In the genomic region with DNA sequence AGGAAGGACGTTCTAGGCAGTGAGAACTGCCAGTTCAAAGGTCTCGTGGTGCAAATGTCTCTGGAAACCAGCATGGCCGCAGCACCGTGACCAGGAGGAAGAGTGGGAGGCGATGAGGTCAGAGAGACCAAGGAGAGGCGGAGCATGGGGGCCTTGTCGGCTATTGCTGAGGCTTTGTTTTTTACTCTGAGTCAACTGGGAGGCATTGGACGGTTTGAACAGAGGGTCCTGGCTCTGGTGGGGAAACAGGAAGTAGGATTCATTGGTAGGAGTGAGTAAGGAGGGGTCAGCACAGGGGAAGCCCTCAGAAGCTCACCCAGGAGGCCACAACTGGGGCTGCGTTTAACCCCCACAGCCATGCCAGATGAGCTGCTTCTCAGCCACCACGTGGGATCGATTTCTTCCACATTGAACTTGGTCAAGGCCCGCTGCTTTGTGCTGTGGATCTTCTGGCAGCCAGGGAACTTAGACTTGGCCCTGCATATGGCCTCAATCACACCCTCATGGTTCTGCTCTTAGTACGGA, we compare ENCODE assay signal across 20 cellular contexts. TPM values are rescaled to one million over a fixed set of nuclear protein-coding genes. Genes with fewer than 3 reads are reported as not detected.
DNase-seq lines count a peak whose midpoint lies in the region; ATAC-seq and TF ChIP-seq lines count a peak whose summit lies in the region.
"Had no signal": no experiment of that assay in that cellular context is flagged by ENCODE, and none has a peak within 500 bp of the region (broad histone marks: within the 10 kb centered on the region; RNA-seq: fewer than 3 reads in every experiment).

No MANE protein-coding gene starts in this region.

- H3K4me3 ChIP-seq in choroid plexus epithelial cell (ENCODE audit: low read depth, low read length) (no peak overlapping the region), mesodermal cell (ENCODE audit: extremely low read depth, insufficient read depth, low read length, poor library complexity, severe bottlenecking) (no peak overlapping the region), OCI-LY7 (ENCODE audit: low read depth, low read length, poor library complexity, severe bottlenecking) (no peak overlapping the region)
- H3K4me3 ChIP-seq: breast epithelium, dorsolateral prefrontal cortex, spleen, thoracic aorta had no signal

- H3K14ac ChIP-seq in H9 (ENCODE audit: insufficient read depth, low read length) = no peak overlapping the region; the same call in 1 of the 2 replicates

- intact Hi-C loops in OCI-LY7 (cut with micrococcal nuclease; ENCODE audit: unreplicated experiment) = no loop called here

- no peaks in the 10 kb centered on the region for H3K9me3 Mint-ChIP-seq in H9
- no peaks in the 10 kb centered on the region for H3K9me3 Mint-ChIP-seq in activated T-cell treated with anti-CD3 and anti-CD28 coated beads, Interleukin-2, amount 50 U/mL, for 72 hours

- H3K4me2 ChIP-seq in H9 (ENCODE audit: insufficient read depth, insufficient read length, low read length) (no peak overlapping the region), OCI-LY7 (ENCODE audit: low read length) (no peak overlapping the region)

- POLR2A ChIA-PET in OCI-LY7 (lab: Charles Lee) = interaction anchor here (0.6 kb wide), 2 partner anchors 20 to 33 kb away, joined by 3 to 4 read pairs; no protein-coding TSS in a partner anchor

- no peak overlapping the region for H3K4ac ChIP-seq in H9 (ENCODE audit: low read depth, low read length)

- no CpG with 5 or more reads among the region's 13 CpGs for WGBS in H9 (ENCODE audit: extremely low coverage, insufficient read length, low lambda C conversion rate)
- WGBS in mesodermal cell (ENCODE audit: insufficient coverage in 2 of 2), 2 experiments = 89 to 95% methylated on average over 12 to 13 of the region's 13 CpGs

- H2BK15ac ChIP-seq in H9 (ENCODE audit: low read depth, low read length) = no peak overlapping the region

- H4K91ac ChIP-seq in H9 (ENCODE audit: insufficient read length, low read depth, low read length) = no peak overlapping the region

- no peak overlapping the region for H3K56ac ChIP-seq in H9 (ENCODE audit: insufficient read length, low read depth, low read length)

- no peak overlapping the region for H2BK120ac ChIP-seq in H9 (ENCODE audit: low read depth, low read length, poor library complexity, severe bottlenecking)

- no peak overlapping the region; a peak in 1 of 5 replicates for H3K4me3 Mint-ChIP-seq in H9
- no peak overlapping the region for H3K4me3 Mint-ChIP-seq in activated T-cell treated with anti-CD3 and anti-CD28 coated beads, Interleukin-2, amount 50 U/mL, for 72 hours
- H3K4me3 Mint-ChIP-seq: activated naive CD8-positive, alpha-beta T cell; CD4-positive, alpha-beta memory T cell had no signal

- H3K79me1 ChIP-seq in H9 (ENCODE audit: insufficient read depth, low read depth, low read length, poor library complexity, severe bottlenecking) = no peaks in the 10 kb centered on the region

- no peak for ATAC-seq in HG02610 (IDR thresholded peaks at IDR 0.05; ENCODE audit: unreplicated experiment)
- ATAC-seq in activated T-cell treated with anti-CD3 and anti-CD28 coated beads, Interleukin-2, amount 50 U/mL, for 72 hours (replicated peaks in 1 of 2) = no peak
- ATAC-seq: activated CD4-positive, CD25-positive, alpha-beta regulatory T cell treated with anti-CD3 and anti-CD28 coated beads, Interleukin-2, amount 50 U/mL, for 24 hours; left colon; Panc1 had no signal

- H3T11ph ChIP-seq in H9 (ENCODE audit: low read length) = no peak overlapping the region

- DNase-seq in CD1c-positive myeloid dendritic cell (ENCODE audit: extremely low spot score) = peak; percentile 78
- DNase-seq in H9 = no peak
- peak; percentile 13 for DNase-seq in choroid plexus epithelial cell (ENCODE audit: low read depth)
- DNase-seq in OCI-LY7 (ENCODE audit: low spot score) = no peak
- no peak for DNase-seq in putamen (ENCODE audit: low spot score)
- no peak for DNase-seq in activated T-cell treated with anti-CD3 and anti-CD28 coated beads, Interleukin-2, amount 50 U/mL, for 72 hours
- DNase-seq: CD4-positive, alpha-beta memory T cell; DMS79 treated with DMSO at 0.1 percent for 48 hours; dorsolateral prefrontal cortex; GOT3; left colon; NCI-H1417; spleen had no signal

- no peaks in the 10 kb centered on the region for H3K9me2 ChIP-seq in OCI-LY7 (ENCODE audit: insufficient read depth, low read length)

- H3K36me3 Mint-ChIP-seq in H9 (ENCODE audit: insufficient read depth in 1 of 3, low read depth in 3 of 3) = no peaks in the 10 kb centered on the region
- no peaks in the 10 kb centered on the region for H3K36me3 Mint-ChIP-seq in activated T-cell treated with anti-CD3 and anti-CD28 coated beads, Interleukin-2, amount 50 U/mL, for 72 hours (ENCODE audit: insufficient read depth in 2 of 2)
- H3K36me3 Mint-ChIP-seq: activated naive CD8-positive, alpha-beta T cell; CD4-positive, alpha-beta memory T cell had no signal

- H4K5ac ChIP-seq in H9 (ENCODE audit: insufficient read length, low read depth, low read length) = no peak overlapping the region

- peaks cover 1% of the 10 kb centered on the region for H3K27me3 Mint-ChIP-seq in H9 (ENCODE audit: low read depth)
- H3K27me3 Mint-ChIP-seq in activated T-cell treated with anti-CD3 and anti-CD28 coated beads, Interleukin-2, amount 50 U/mL, for 72 hours (ENCODE audit: low read depth) = no peaks in the 10 kb centered on the region
- H3K27me3 Mint-ChIP-seq: activated naive CD8-positive, alpha-beta T cell; CD4-positive, alpha-beta memory T cell had no signal

- no TSS peak for BruUV-seq in OCI-LY7 (replicated peaks; lab: Mats Ljungman, UMichigan)

- H4K20me1 ChIP-seq in H9 (ENCODE audit: control insufficient read depth, insufficient read depth, insufficient read length) (no peaks in the 10 kb centered on the region), OCI-LY7 (ENCODE audit: insufficient read depth, low read length) (no peaks in the 10 kb centered on the region)

- H3K23ac ChIP-seq in H9 (ENCODE audit: insufficient read length, low read depth, low read length) = no peak overlapping the region

- no peak overlapping the region for H2AK5ac ChIP-seq in H9 (ENCODE audit: insufficient read length, low read length)

- H3K18ac ChIP-seq in H9 (ENCODE audit: insufficient read length, low read depth, low read length) = no peak overlapping the region

- H3K27ac ChIP-seq in H9 (ENCODE audit: insufficient read length, low read depth, low read length) (no peak overlapping the region), mesodermal cell (ENCODE audit: low read depth, low read length, severe bottlenecking) (peak overlapping the region; percentile 29), OCI-LY7 (ENCODE audit: low read depth, low read length, poor library complexity, severe bottlenecking) (no peak overlapping the region)
- H3K27ac ChIP-seq: breast epithelium, dorsolateral prefrontal cortex, spleen, thoracic aorta had no signal

- no peaks in the 10 kb centered on the region for H3K23me2 ChIP-seq in H9 (ENCODE audit: insufficient read length, low read depth, low read length, poor library complexity, severe bottlenecking)

- H2BK5ac ChIP-seq in H9 (ENCODE audit: insufficient read length, low read length) = no peak overlapping the region

- no peak overlapping the region for H2BK20ac ChIP-seq in H9 (ENCODE audit: low read depth, low read length, poor library complexity, severe bottlenecking)

- no peak overlapping the region for H3K9ac ChIP-seq in H9 (ENCODE audit: extremely low read depth, insufficient read length, low read length)

- no peak overlapping the region for H4K8ac ChIP-seq in H9 (replicated peaks; ENCODE audit: insufficient read length, low read depth, low read length)

- H3K79me2 ChIP-seq in H9 (ENCODE audit: insufficient read depth, low read length) (no peaks in the 10 kb centered on the region), OCI-LY7 (ENCODE audit: insufficient read depth, low read depth, low read length) (no peaks in the 10 kb centered on the region)

- H2BK12ac ChIP-seq in H9 (ENCODE audit: insufficient read length, low read depth, low read length) = no peak overlapping the region

- H3K4me1 Mint-ChIP-seq in H9 = 0 out of 4 replicates have a peak, but pooled peaks cover 0 to 3% of the 10 kb centered on the region in 2 experiments
- H3K4me1 Mint-ChIP-seq in activated T-cell treated with anti-CD3 and anti-CD28 coated beads, Interleukin-2, amount 50 U/mL, for 72 hours (ENCODE audit: low read depth) = no peaks in the 10 kb centered on the region
- H3K4me1 Mint-ChIP-seq: CD4-positive, alpha-beta memory T cell had no signal

- H3K36me3 ChIP-seq in mesodermal cell (ENCODE audit: control insufficient read depth, insufficient read depth, low read length) (no peaks in the 10 kb centered on the region), OCI-LY7 (ENCODE audit: insufficient read depth, low read length) (no peaks in the 10 kb centered on the region)
- H3K36me3 ChIP-seq: breast epithelium, spleen, thoracic aorta had no signal

- no peaks in the 10 kb centered on the region for H3K27me3 ChIP-seq in H9 (ENCODE audit: insufficient read depth, low read length)
- H3K27me3 ChIP-seq: breast epithelium, dorsolateral prefrontal cortex, spleen had no signal

- CTCF ChIA-PET in OCI-LY7 (lab: Charles Lee; ENCODE audit: unreplicated experiment) = no interaction called here

- TF ChIP-seq CTCF in H9 (conservative IDR thresholded peaks at IDR 0.05) (no peak), choroid plexus epithelial cell (conservative IDR thresholded peaks at IDR 0.05; ENCODE audit: low read depth, low read length) (no peak), OCI-LY7 (conservative IDR thresholded peaks at IDR 0.05; ENCODE audit: low read length) (no peak)

- H2AFZ ChIP-seq in H9 (ENCODE audit: low read length) (no peak overlapping the region), OCI-LY7 (ENCODE audit: low read length) (no peak overlapping the region)

- no peaks in the 10 kb centered on the region for H3K4me1 ChIP-seq in H9 (ENCODE audit: insufficient read depth, low read length)
- peaks cover 4% of the 10 kb centered on the region for H3K4me1 ChIP-seq in mesodermal cell (ENCODE audit: control insufficient read depth, insufficient read depth, low read length, poor library complexity, severe bottlenecking)
- H3K4me1 ChIP-seq in OCI-LY7 (ENCODE audit: insufficient read depth, low read length, poor library complexity, severe bottlenecking) = no peaks in the 10 kb centered on the region
- H3K4me1 ChIP-seq: breast epithelium, spleen had no signal

- H3K27ac Mint-ChIP-seq in H9 = peak overlapping the region; percentile 62 to 85 (median 70); a peak in 5 of 7 replicates
- no peak overlapping the region for H3K27ac Mint-ChIP-seq in activated T-cell treated with anti-CD3 and anti-CD28 coated beads, Interleukin-2, amount 50 U/mL, for 72 hours
- H3K27ac Mint-ChIP-seq: activated naive CD8-positive, alpha-beta T cell had no signal

- no peaks in the 10 kb centered on the region for H3K9me3 ChIP-seq in H9 (ENCODE audit: control insufficient read depth, low read depth, low read length)
- no peaks in the 10 kb centered on the region for H3K9me3 ChIP-seq in mesodermal cell (ENCODE audit: control insufficient read depth, low read length)
- H3K9me3 ChIP-seq in OCI-LY7 (ENCODE audit: low read length) = no peaks in the 10 kb centered on the region
- H3K9me3 ChIP-seq: breast epithelium, spleen, thoracic aorta had no signal

RNA-seq across cellular contexts. Expression of gene SH2B2, which starts 22.2 kb away (rescaled TPM):
- 9.4 and 10.4 TPM in 2 replicates for total RNA-seq in H9 (2021)
- polyA plus RNA-seq in mesodermal cell (2013, experiment 1 of 2) = 5.8 TPM
- polyA plus RNA-seq in mesodermal cell (2013, experiment 2 of 2) = 4.7 TPM
- 27.3 and 42.0 TPM in 2 replicates for total RNA-seq in OCI-LY7 (2014; rRNA removed; shearing (Covaris generic))
- 109 and 131 TPM in 2 replicates for total RNA-seq in OCI-LY7 (2022)
- 1 to 10 TPM; 5.0 to 6.8 TPM for total RNA-seq in activated T-cell treated with anti-CD3 and anti-CD28 coated beads, Interleukin-2, amount 50 U/mL, for 72 hours

Comparison
In these comparisons a context has a peak if more than half of its experiments do, and no peak if none do; other contexts are left out.
1. DNase-seq: peak in CD1c-positive myeloid dendritic cell (single experiment) and choroid plexus epithelial cell (single experiment); none in H9 (single experiment), OCI-LY7 (single experiment), putamen (single experiment) and activated T-cell treated with anti-CD3 and anti-CD28 coated beads, Interleukin-2, amount 50 U/mL, for 72 hours (0 of 2).